ENCODE assay signal across 12 cellular contexts in genomic region chr1:206578959-206579358, GRCh38. TPM values are rescaled to one million over a fixed set of nuclear protein-coding genes. Genes with fewer than 3 reads are reported as not detected.
DNase-seq lines count a peak whose midpoint lies in the region; ATAC-seq and TF ChIP-seq lines count a peak whose summit lies in the region.
"Had no signal": no experiment of that assay in that cellular context is flagged by ENCODE, and none has a peak within 500 bp of the region (broad histone marks: within the 10 kb centered on the region; RNA-seq: fewer than 3 reads in every experiment).

No MANE protein-coding gene starts in this region.

- in situ Hi-C loops in ACHN (cut with HindIII; ENCODE audit: low pct_ligation_motif_present, low pct_unique_long_range_greater_than_20kb, low sequenced_read_pairs), result no loop called here

- H4K20me1 ChIP-seq in GM23338 (replicated peaks; ENCODE audit: insufficient read depth), result no peaks in the 10 kb centered on the region

- peaks cover 81% of the 10 kb centered on the region for H3K36me3 Mint-ChIP-seq in activated CD4-positive, alpha-beta T cell treated with anti-CD3 and anti-CD28 coated beads, Interleukin-2, amount 10 ng/mL, durations not matched to agents 7 days and 5 days (ENCODE audit: low read depth)
- no peaks in the 10 kb centered on the region for H3K36me3 Mint-ChIP-seq in GM23338 (ENCODE audit: low read depth)
- H3K36me3 Mint-ChIP-seq: WTC11 had no signal

- no peaks in the 10 kb centered on the region for H3K9me3 Mint-ChIP-seq in activated CD4-positive, alpha-beta T cell treated with anti-CD3 and anti-CD28 coated beads, Interleukin-2, amount 10 ng/mL, durations not matched to agents 7 days and 5 days
- H3K9me3 Mint-ChIP-seq in GM23338, result no peaks in the 10 kb centered on the region; the same call in 2 of the 3 replicates
- H3K9me3 Mint-ChIP-seq: WTC11 had no signal

- H3K36me3 ChIP-seq in ascending aorta, result no peaks in the 10 kb centered on the region
- no peaks in the 10 kb centered on the region for H3K36me3 ChIP-seq in GM23338 (ENCODE audit: insufficient read depth)

- H3K4me1 ChIP-seq in ascending aorta (peaks cover 0 to 5% of the 10 kb centered on the region in 2 donors), GM23338 (ENCODE audit: insufficient read depth) (no peaks in the 10 kb centered on the region)
- H3K4me1 ChIP-seq: parathyroid adenoma had no signal

- ATAC-seq in GM23338, result no peak
- ATAC-seq: WTC11 had no signal

- H3K9me2 ChIP-seq in GM23338 (ENCODE audit: insufficient read depth), result no peaks in the 10 kb centered on the region

- DNase-seq in activated CD4-positive, alpha-beta T cell treated with anti-CD3 and anti-CD28 coated beads, Interleukin-2, amount 10 ng/mL, durations not matched to agents 7 days and 5 days, result no peak
- DNase-seq in activated CD4-positive, alpha-beta T cell treated with anti-CD3 and anti-CD28 coated beads, Interleukin-2, amount 50 U/mL, for 1 hour, result no peak
- DNase-seq in NCI-H1694 (lab: John Stamatoyannopoulos, UW), result peak; percentile 64
- no peak for DNase-seq in ascending aorta (ENCODE audit: low spot score in 2 of 2)
- no peak for DNase-seq in ACHN
- DNase-seq in GM23338 (ENCODE audit: low spot score), result no peak
- no peak for DNase-seq in NCI-H1436 (lab: John Stamatoyannopoulos, UW)
- DNase-seq: KBM-7, NCI-H1436 treated with DMSO at 0.1 percent for 48 hours had no signal

- no peaks in the 10 kb centered on the region for H3F3A ChIP-seq in GM23338 (replicated peaks; ENCODE audit: low read depth)

- no peak overlapping the region for H2AFZ ChIP-seq in GM23338
- H2AFZ ChIP-seq: parathyroid adenoma had no signal

- CTCF ChIA-PET in activated CD4-positive, alpha-beta T cell treated with anti-CD3 and anti-CD28 coated beads, Interleukin-2, amount 10 ng/mL, durations not matched to agents 7 days and 5 days (lab: Charles Lee), result interaction anchor here (1.1 to 18.8 kb wide), 6 partner anchors 13 to 330 kb away, joined by 3 to 412 read pairs (median 7); partner anchors contain the start of gene EIF2D

- intact Hi-C loops in ascending aorta (cut with DNase I), result no loop called here

- peaks cover 98% of the 10 kb centered on the region for H3K4me1 Mint-ChIP-seq in activated CD4-positive, alpha-beta T cell treated with anti-CD3 and anti-CD28 coated beads, Interleukin-2, amount 10 ng/mL, durations not matched to agents 7 days and 5 days
- H3K4me1 Mint-ChIP-seq in GM23338, result peaks cover 13% of the 10 kb centered on the region

- POLR2A ChIA-PET in activated CD4-positive, alpha-beta T cell treated with anti-CD3 and anti-CD28 coated beads, Interleukin-2, amount 10 ng/mL, durations not matched to agents 7 days and 5 days (lab: Charles Lee), result interaction anchor here (1.2 to 1.8 kb wide), 2 partner anchors 13 to 24 kb away, joined by 3 to 4 read pairs; no protein-coding TSS in a partner anchor

- H3K79me2 ChIP-seq in GM23338 (replicated peaks; ENCODE audit: insufficient read depth), result no peaks in the 10 kb centered on the region
- H3K79me2 ChIP-seq: parathyroid adenoma had no signal

- H3K4me2 ChIP-seq in GM23338, result no peak overlapping the region

- H3K4me3 ChIP-seq in ascending aorta, result no peak overlapping the region
- no peak overlapping the region for H3K4me3 ChIP-seq in skin epidermis
- H3K4me3 ChIP-seq in GM23338, result no peak overlapping the region

- H3K27ac Mint-ChIP-seq in activated CD4-positive, alpha-beta T cell treated with anti-CD3 and anti-CD28 coated beads, Interleukin-2, amount 10 ng/mL, durations not matched to agents 7 days and 5 days, result peak overlapping the region; percentile 91
- H3K27ac Mint-ChIP-seq in GM23338, result no peak overlapping the region
- H3K27ac Mint-ChIP-seq: WTC11 had no signal

- no peaks in the 10 kb centered on the region for H3K9me3 ChIP-seq in ascending aorta

- H3K4me3 Mint-ChIP-seq in activated CD4-positive, alpha-beta T cell treated with anti-CD3 and anti-CD28 coated beads, Interleukin-2, amount 10 ng/mL, durations not matched to agents 7 days and 5 days, result peak overlapping the region; percentile 69
- H3K4me3 Mint-ChIP-seq in GM23338, result no peak overlapping the region
- H3K4me3 Mint-ChIP-seq: WTC11 had no signal

- H3K27me3 ChIP-seq in ascending aorta (no peaks in the 10 kb centered on the region), GM23338 (ENCODE audit: insufficient read depth) (no peaks in the 10 kb centered on the region)

- H3K27ac ChIP-seq in ascending aorta (peak overlapping the region; percentile 50 to 71), skin epidermis (peak overlapping the region in 18 of 21 experiments; percentile 45 to 88 (median 78)), GM23338 (ENCODE audit: low read depth) (no peak overlapping the region)
- H3K27ac ChIP-seq: parathyroid adenoma had no signal

- no peak for TF ChIP-seq CTCF in ascending aorta (IDR thresholded peaks at IDR 0.05)
- TF ChIP-seq CTCF in GM23338 (conservative IDR thresholded peaks at IDR 0.05; ENCODE audit: low read depth in 2 of 2), result no peak

- H3K27me3 Mint-ChIP-seq in activated CD4-positive, alpha-beta T cell treated with anti-CD3 and anti-CD28 coated beads, Interleukin-2, amount 10 ng/mL, durations not matched to agents 7 days and 5 days, result no peaks in the 10 kb centered on the region
- H3K27me3 Mint-ChIP-seq in GM23338 (ENCODE audit: insufficient read depth, low read depth, poor library complexity), result peaks cover 11% of the 10 kb centered on the region

TF ChIP-seq in GM23338, 12 proteins besides CTCF, POLR2A, EP300 and RAD21 (continues in another document):
- TF ChIP-seq STAT1 (IDR thresholded peaks at IDR 0.05; ENCODE audit: unreplicated experiment), result no peak
- TF ChIP-seq CREB1 (CRISPR knock-in tag; IDR thresholded peaks at IDR 0.05; ENCODE audit: low read depth), result no peak
- TF ChIP-seq, protein P1, sequence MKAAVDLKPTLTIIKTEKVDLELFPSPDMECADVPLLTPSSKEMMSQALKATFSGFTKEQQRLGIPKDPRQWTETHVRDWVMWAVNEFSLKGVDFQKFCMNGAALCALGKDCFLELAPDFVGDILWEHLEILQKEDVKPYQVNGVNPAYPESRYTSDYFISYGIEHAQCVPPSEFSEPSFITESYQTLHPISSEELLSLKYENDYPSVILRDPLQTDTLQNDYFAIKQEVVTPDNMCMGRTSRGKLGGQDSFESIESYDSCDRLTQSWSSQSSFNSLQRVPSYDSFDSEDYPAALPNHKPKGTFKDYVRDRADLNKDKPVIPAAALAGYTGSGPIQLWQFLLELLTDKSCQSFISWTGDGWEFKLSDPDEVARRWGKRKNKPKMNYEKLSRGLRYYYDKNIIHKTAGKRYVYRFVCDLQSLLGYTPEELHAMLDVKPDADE (IDR thresholded peaks at IDR 0.05), result no peak
- no peak for TF ChIP-seq POLR2AphosphoS5 (IDR thresholded peaks at IDR 0.05; ENCODE audit: low read depth)
- TF ChIP-seq ZNF331 (CRISPR knock-in tag; IDR thresholded peaks at IDR 0.05; ENCODE audit: low read depth), result no peak
- no peak for TF ChIP-seq ZNF114 (CRISPR knock-in tag; IDR thresholded peaks at IDR 0.05)

RNA-seq across cellular contexts. Expression of gene EIF2D, which starts 33.3 kb away (rescaled TPM):
- total RNA-seq in activated CD4-positive, alpha-beta T cell treated with anti-CD3 and anti-CD28 coated beads, Interleukin-2, amount 10 ng/mL, durations not matched to agents 7 days and 5 days, result 10 to 100 TPM; 44.5 to 51.6 TPM
- total RNA-seq in ascending aorta, result 40.2 TPM
- 26.0 and 34.8 TPM in 2 replicates for total RNA-seq in GM23338 (2014; rRNA removed; shearing (Covaris generic))
- 18.7 and 25.1 TPM in 2 replicates for polyA plus RNA-seq in GM23338 (2016; fragmentation: Nextera tagmentation; extraction: Ambion mirVana)

RNA-seq across cellular contexts. Expression of gene DYRK3, which starts 56.4 kb away (rescaled TPM):
- total RNA-seq in activated CD4-positive, alpha-beta T cell treated with anti-CD3 and anti-CD28 coated beads, Interleukin-2, amount 10 ng/mL, durations not matched to agents 7 days and 5 days, result 1 to 10 TPM; 4.0 to 4.3 TPM
- total RNA-seq in ascending aorta, result 17.9 TPM
- total RNA-seq in GM23338 (2014; rRNA removed; shearing (Covaris generic)), result 8.5 and 9.5 TPM in 2 replicates
- polyA plus RNA-seq in GM23338 (2016; fragmentation: Nextera tagmentation; extraction: Ambion mirVana), result 1.8 and 2.9 TPM in 2 replicates
